Comparison of ENCODE assay signal across 2 cellular contexts in the genomic region with DNA sequence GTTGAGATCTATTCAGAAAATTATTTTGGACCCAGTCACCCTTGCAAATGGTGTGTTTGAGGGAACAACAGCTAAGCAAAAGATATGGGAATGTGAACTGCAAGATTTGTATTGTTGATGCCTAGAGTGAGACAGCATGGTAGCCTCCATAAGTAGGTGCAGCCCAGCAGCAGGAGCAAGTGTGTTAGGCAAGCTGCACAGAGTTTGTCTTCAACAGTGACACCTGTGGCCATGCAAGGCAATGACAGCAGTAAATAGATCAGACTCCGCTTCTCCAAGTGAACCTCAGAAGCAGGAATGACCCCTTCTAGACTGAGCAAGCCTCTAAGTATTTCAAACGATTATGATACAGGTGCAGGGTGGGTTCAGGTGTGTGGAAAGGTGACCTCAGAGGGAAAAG.
TF ChIP-seq lines count a peak whose summit lies in the region.

No MANE protein-coding gene starts in this region.

TF ChIP-seq in IMR-90, 13 proteins besides CTCF, POLR2A, EP300 and RAD21 (continued from another document):
- TF ChIP-seq, protein P1, sequence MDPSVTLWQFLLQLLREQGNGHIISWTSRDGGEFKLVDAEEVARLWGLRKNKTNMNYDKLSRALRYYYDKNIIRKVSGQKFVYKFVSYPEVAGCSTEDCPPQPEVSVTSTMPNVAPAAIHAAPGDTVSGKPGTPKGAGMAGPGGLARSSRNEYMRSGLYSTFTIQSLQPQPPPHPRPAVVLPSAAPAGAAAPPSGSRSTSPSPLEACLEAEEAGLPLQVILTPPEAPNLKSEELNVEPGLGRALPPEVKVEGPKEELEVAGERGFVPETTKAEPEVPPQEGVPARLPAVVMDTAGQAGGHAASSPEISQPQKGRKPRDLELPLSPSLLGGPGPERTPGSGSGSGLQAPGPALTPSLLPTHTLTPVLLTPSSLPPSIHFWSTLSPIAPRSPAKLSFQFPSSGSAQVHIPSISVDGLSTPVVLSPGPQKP (IDR thresholded peaks at IDR 0.05; ENCODE audit: borderline replicate concordance, low read depth, low read length): no peak
- TF ChIP-seq NFE2L2 (IDR thresholded peaks at IDR 0.05; ENCODE audit: low read depth, low read length) (no peak), SMC3 (IDR thresholded peaks at IDR 0.05; ENCODE audit: low read depth, low read length) (no peak), FOS (IDR thresholded peaks at IDR 0.05; ENCODE audit: low read depth, low read length) (no peak), RFX5 (IDR thresholded peaks at IDR 0.05; ENCODE audit: low read depth, low read length) (no peak), USF2 (IDR thresholded peaks at IDR 0.05; ENCODE audit: low read depth, low read length) (no peak)
TF ChIP-seq in IMR-90: peak in this region for 0.

TF ChIP-seq in K562, 482 proteins besides CTCF, POLR2A, EP300 and RAD21:
- TF ChIP-seq CBX3 (IDR thresholded peaks at IDR 0.05; ENCODE audit: borderline replicate concordance in 1 of 2, low read length in 2 of 2): peak in 1 of 2 experiments; percentile 94; a peak in 2 of 3 replicates
- TF ChIP-seq EGR1 (conservative IDR thresholded peaks at IDR 0.05): no peak
- TF ChIP-seq, protein P2, sequence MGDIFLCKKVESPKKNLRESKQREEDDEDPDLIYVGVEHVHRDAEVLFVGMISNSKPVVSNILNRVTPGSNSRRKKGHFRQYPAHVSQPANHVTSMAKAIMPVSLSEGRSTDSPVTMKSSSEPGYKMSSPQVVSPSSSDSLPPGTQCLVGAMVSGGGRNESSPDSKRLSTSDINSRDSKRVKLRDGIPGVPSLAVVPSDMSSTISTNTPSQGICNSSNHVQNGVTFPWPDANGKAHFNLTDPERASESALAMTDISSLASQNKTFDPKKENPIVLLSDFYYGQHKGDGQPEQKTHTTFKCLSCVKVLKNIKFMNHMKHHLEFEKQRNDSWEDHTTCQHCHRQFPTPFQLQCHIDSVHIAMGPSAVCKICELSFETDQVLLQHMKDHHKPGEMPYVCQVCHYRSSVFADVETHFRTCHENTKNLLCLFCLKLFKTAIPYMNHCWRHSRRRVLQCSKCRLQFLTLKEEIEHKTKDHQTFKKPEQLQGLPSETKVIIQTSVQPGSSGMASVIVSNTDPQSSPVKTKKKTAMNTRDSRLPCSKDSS (IDR thresholded peaks at IDR 0.05; ENCODE audit: low read depth, partially characterized antibody): peak; percentile 58
- no peak for TF ChIP-seq CHD2 (IDR thresholded peaks at IDR 0.05; ENCODE audit: low read depth, low read length)
- no peak for TF ChIP-seq RB1 (IDR thresholded peaks at IDR 0.05; ENCODE audit: low read depth)
- TF ChIP-seq NFXL1 (CRISPR knock-in tag; IDR thresholded peaks at IDR 0.05): no peak
- TF ChIP-seq ZBTB9 (CRISPR knock-in tag; IDR thresholded peaks at IDR 0.05): no peak
- peak; percentile 51; the same call in 1 of the 2 replicates for TF ChIP-seq EHMT2 (IDR thresholded peaks at IDR 0.05)
- TF ChIP-seq TRIM28 (IDR thresholded peaks at IDR 0.05): peak; percentile 82
- TF ChIP-seq MXI1 (IDR thresholded peaks at IDR 0.05; ENCODE audit: low read depth, low read length): no peak
- TF ChIP-seq CBX1 (IDR thresholded peaks at IDR 0.05; ENCODE audit: low read depth): peak; percentile 86; the same call in 1 of the 2 replicates
- no peak for TF ChIP-seq HINFP (tag; conservative IDR thresholded peaks at IDR 0.05; ENCODE audit: low read depth)
- no peak for TF ChIP-seq RFX5 (IDR thresholded peaks at IDR 0.05; ENCODE audit: low read depth, low read length)
- TF ChIP-seq KAT7 (CRISPR knock-in tag; IDR thresholded peaks at IDR 0.05; ENCODE audit: borderline replicate concordance): no peak
- no peak for TF ChIP-seq NONO (IDR thresholded peaks at IDR 0.05; ENCODE audit: low read depth in 2 of 2, low read length in 1 of 2)
- TF ChIP-seq CBX5 (IDR thresholded peaks at IDR 0.05; ENCODE audit: borderline replicate concordance, low read depth): peak; percentile 98
- no peak for TF ChIP-seq FOXK2 (conservative IDR thresholded peaks at IDR 0.05 in 1 of 2, IDR thresholded peaks at IDR 0.05 in 1 of 2; ENCODE audit: low read depth in 2 of 2)
